ENCODE assay signal across 10 cellular contexts in the genomic region with DNA sequence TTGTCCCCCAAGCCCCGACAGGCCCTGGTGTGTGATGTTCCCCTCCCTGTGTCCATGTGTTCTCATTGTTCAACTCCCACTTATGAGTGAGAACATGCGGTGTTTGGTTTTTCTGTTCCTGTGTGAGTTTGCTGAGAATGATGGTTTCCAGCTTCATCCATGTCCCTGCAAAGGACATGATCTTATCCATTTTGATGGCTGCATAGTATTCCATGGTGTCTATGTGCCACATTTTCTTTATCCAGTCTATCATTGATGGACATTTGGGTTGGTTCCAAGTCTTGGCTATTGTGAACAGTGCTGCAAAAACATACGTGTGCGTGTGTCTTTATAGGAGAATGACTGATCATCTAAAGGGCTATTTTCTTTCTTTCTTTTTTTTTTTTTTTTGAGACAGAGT. TPM values are rescaled to one million over a fixed set of nuclear protein-coding genes. Genes with fewer than 3 reads are reported as not detected.
DNase-seq lines count a peak whose midpoint lies in the region; ATAC-seq, FAIRE-seq and TF ChIP-seq lines count a peak whose summit lies in the region.
"Not testable (repeated sequence)": the region's sequence is repeated elsewhere in the genome, so short reads cannot be mapped to it uniquely, and the experiment has no call there.
"Had no signal": no experiment of that assay in that cellular context is flagged by ENCODE, and none has a peak within 500 bp of the region (broad histone marks: within the 10 kb centered on the region; RNA-seq: fewer than 3 reads in every experiment).

No MANE protein-coding gene starts in this region.

- H3K36me3 ChIP-seq in BLaER1 treated with 17β-estradiol and CSF1 and Interleukin-3, amounts not matched to agents 10 nM and 100 nM; GM23338 (ENCODE audit: insufficient read depth); K562 (ENCODE audit: control insufficient read depth, insufficient read depth, low read length): not testable (repeated sequence)

- peaks cover 33% of the 10 kb centered on the region for H3K36me3 Mint-ChIP-seq in GM23338 (ENCODE audit: low read depth)
- H3K36me3 Mint-ChIP-seq in activated CD4-positive, alpha-beta memory T cell treated with anti-CD3 and anti-CD28 coated beads for 36 hours; glutamatergic neuron (ENCODE audit: unreplicated experiment); naive B cell: not testable (repeated sequence)

- in situ Hi-C loops in K562 (cut with MboI): not testable (repeated sequence)

- peak overlapping the region; percentile 75; the same call in 1 of the 2 replicates for H2AFZ ChIP-seq in GM23338
- not testable (repeated sequence) for H2AFZ ChIP-seq in K562 (ENCODE audit: low read depth, low read length)

- H4K20me1 ChIP-seq in BLaER1 treated with 17β-estradiol and CSF1 and Interleukin-3, amounts not matched to agents 10 nM and 100 nM; GM23338 (replicated peaks; ENCODE audit: insufficient read depth); K562 (replicated peaks; ENCODE audit: control insufficient read depth, insufficient read depth, low read length): not testable (repeated sequence)

- not testable (repeated sequence) for H3K27me3 ChIP-seq in BLaER1 treated with 17β-estradiol and CSF1 and Interleukin-3, amounts not matched to agents 10 nM and 100 nM; GM23338 (ENCODE audit: insufficient read depth); K562 (ENCODE audit: control insufficient read depth in 2 of 2, insufficient read depth in 2 of 2, low read length in 2 of 2)

- H3K9me1 ChIP-seq in K562 (ENCODE audit: control insufficient read depth, insufficient read depth, low read length): not testable (repeated sequence)

- H3K4me2 ChIP-seq in BLaER1 treated with 17β-estradiol and CSF1 and Interleukin-3, amounts not matched to agents 10 nM and 100 nM: peak overlapping the region in 3 of 11 experiments; percentile 82 to 83 (median 83); a peak in 4 of 22 replicates
- not testable (repeated sequence) for H3K4me2 ChIP-seq in GM23338; K562 (ENCODE audit: insufficient read depth, low read length)

- not testable (repeated sequence) for H3K4me1 Mint-ChIP-seq in GM23338; glutamatergic neuron (ENCODE audit: low read depth, unreplicated experiment)
- peaks cover 14% of the 10 kb centered on the region for H3K4me1 Mint-ChIP-seq in activated CD4-positive, alpha-beta memory T cell treated with anti-CD3 and anti-CD28 coated beads for 36 hours (ENCODE audit: low read depth)
- peaks cover 25 to 73% (median 25%) of the 10 kb centered on the region in 3 donors for H3K4me1 Mint-ChIP-seq in naive B cell

- peaks cover 11% of the 10 kb centered on the region for H3K27me3 Mint-ChIP-seq in GM23338 (ENCODE audit: insufficient read depth, low read depth, poor library complexity)
- H3K27me3 Mint-ChIP-seq in activated CD4-positive, alpha-beta memory T cell treated with anti-CD3 and anti-CD28 coated beads for 36 hours: peaks cover 13% of the 10 kb centered on the region
- H3K27me3 Mint-ChIP-seq in glutamatergic neuron (ENCODE audit: unreplicated experiment); naive B cell: not testable (repeated sequence)

- H3K9me3 ChIP-seq in BLaER1 treated with 17β-estradiol and CSF1 and Interleukin-3, amounts not matched to agents 10 nM and 100 nM (replicated peaks in 1 of 11): peaks cover 0 to 22% (median 2%) of the 10 kb centered on the region in 11 experiments; a peak in 16 of 22 replicates
- H3K9me3 ChIP-seq in K562 (replicated peaks; ENCODE audit: control insufficient read depth, insufficient read depth, low read depth, low read length): not testable (repeated sequence)

- intact Hi-C loops in activated CD4-positive, alpha-beta memory T cell treated with anti-CD3 and anti-CD28 coated beads for 36 hours (cut with micrococcal nuclease); K562 (cut with micrococcal nuclease): not testable (repeated sequence)

- H3K4me3 Mint-ChIP-seq in GM23338; glutamatergic neuron (ENCODE audit: unreplicated experiment): not testable (repeated sequence)
- peak overlapping the region; percentile 1 for H3K4me3 Mint-ChIP-seq in activated CD4-positive, alpha-beta memory T cell treated with anti-CD3 and anti-CD28 coated beads for 36 hours
- peak overlapping the region in 1 of 8 donors; percentile 66 for H3K4me3 Mint-ChIP-seq in naive B cell

- CTCF ChIA-PET in activated CD4-positive, alpha-beta memory T cell treated with anti-CD3 and anti-CD28 coated beads for 36 hours (lab: Charles Lee); K562 (lab: Yijun Ruan, JAX; ENCODE audit: low intra/inter-chr PET ratio): not testable (repeated sequence)

- not testable (repeated sequence) for ATAC-seq in GM23338; K562; naive B cell (ENCODE audit: low read depth in 2 of 2)

- H3K27ac Mint-ChIP-seq in GM23338; activated CD4-positive, alpha-beta memory T cell treated with anti-CD3 and anti-CD28 coated beads for 36 hours: not testable (repeated sequence)
- peak overlapping the region; percentile 26 for H3K27ac Mint-ChIP-seq in glutamatergic neuron (ENCODE audit: unreplicated experiment)
- peak overlapping the region in 4 of 6 donors; percentile 24 to 92 (median 61) for H3K27ac Mint-ChIP-seq in naive B cell

- not testable (repeated sequence) for FAIRE-seq in K562 (lab: Jason Lieb, UNC)

- peak overlapping the region in 10 of 11 experiments; percentile 84 to 96 (median 94); a peak in 16 of 22 replicates for H3K27ac ChIP-seq in BLaER1 treated with 17β-estradiol and CSF1 and Interleukin-3, amounts not matched to agents 10 nM and 100 nM
- H3K27ac ChIP-seq in GM23338 (ENCODE audit: low read depth); K562 (ENCODE audit: extremely low read depth, low read depth, low read length): not testable (repeated sequence)

- not testable (repeated sequence) for H3K79me2 ChIP-seq in GM23338 (replicated peaks; ENCODE audit: insufficient read depth); K562 (ENCODE audit: control insufficient read depth, insufficient read depth, low read length)

- H3K9me2 ChIP-seq in GM23338 (ENCODE audit: insufficient read depth): not testable (repeated sequence)

- BruUV-seq in K562 (replicated peaks; lab: Mats Ljungman, UMichigan): not testable (repeated sequence)

- H3K9me3 Mint-ChIP-seq in GM23338: peaks cover 87% of the 10 kb centered on the region
- not testable (repeated sequence) for H3K9me3 Mint-ChIP-seq in activated CD4-positive, alpha-beta memory T cell treated with anti-CD3 and anti-CD28 coated beads for 36 hours; glutamatergic neuron (ENCODE audit: unreplicated experiment); naive B cell

- peaks cover 57 to 95% (median 85%) of the 10 kb centered on the region in 10 experiments for H3K4me1 ChIP-seq in BLaER1 treated with 17β-estradiol and CSF1 and Interleukin-3, amounts not matched to agents 10 nM and 100 nM
- not testable (repeated sequence) for H3K4me1 ChIP-seq in GM23338 (ENCODE audit: insufficient read depth); K562 (replicated peaks in 1 of 2; ENCODE audit: control insufficient read depth in 2 of 2, insufficient read depth in 2 of 2, low read length in 2 of 2)

- H3K4me3 ChIP-seq in BLaER1 treated with 17β-estradiol and CSF1 and Interleukin-3, amounts not matched to agents 10 nM and 100 nM; GM23338; K562: not testable (repeated sequence)

- TF ChIP-seq CTCF in GM23338 (conservative IDR thresholded peaks at IDR 0.05; ENCODE audit: low read depth in 2 of 2); K562 (IDR thresholded peaks at IDR 0.05 in 2 of 3, conservative IDR thresholded peaks at IDR 0.05 in 1 of 3; ENCODE audit: insufficient read depth in 2 of 3, low read depth in 1 of 3, low read length in 3 of 3); glutamatergic neuron (IDR thresholded peaks at IDR 0.05; ENCODE audit: partially characterized antibody, unreplicated experiment): not testable (repeated sequence)

- not testable (repeated sequence) for TF ChIP-seq EP300 in K562 (IDR thresholded peaks at IDR 0.05; ENCODE audit: low read length)

- not testable (repeated sequence) for DNase-seq in GM23338 (ENCODE audit: low spot score); activated CD4-positive, alpha-beta memory T cell treated with anti-CD3 and anti-CD28 coated beads for 36 hours; K562 (ENCODE audit: extremely low read depth in 1 of 4, low spot score in 3 of 4); glutamatergic neuron; naive B cell
- peak; percentile 1 for DNase-seq in RPMI8226

- H3F3A ChIP-seq in GM23338 (replicated peaks; ENCODE audit: low read depth): not testable (repeated sequence)

- not testable (repeated sequence) for TF ChIP-seq RAD21 in K562 (CRISPR knock-in tag; conservative IDR thresholded peaks at IDR 0.05 in 1 of 2, IDR thresholded peaks at IDR 0.05 in 1 of 2)

- peak overlapping the region in 1 of 11 experiments; percentile 75; a peak in 2 of 22 replicates for H3K9ac ChIP-seq in BLaER1 treated with 17β-estradiol and CSF1 and Interleukin-3, amounts not matched to agents 10 nM and 100 nM
- H3K9ac ChIP-seq in K562 (ENCODE audit: insufficient read depth in 1 of 2, low read depth in 2 of 2, low read length in 2 of 2): not testable (repeated sequence)

- 6% methylated on average over 4 of the region's 4 CpGs for WGBS in K562 (ENCODE audit: insufficient coverage, low coverage, missing lambda C conversion rate)

- not testable (repeated sequence) for TF ChIP-seq POLR2A in K562 (conservative IDR thresholded peaks at IDR 0.05)

- POLR2A ChIA-PET in activated CD4-positive, alpha-beta memory T cell treated with anti-CD3 and anti-CD28 coated beads for 36 hours (lab: Charles Lee); K562 (lab: Yijun Ruan, JAX): not testable (repeated sequence)

RNA-seq across cellular contexts. Expression of gene IL3RA, which starts 4.2 kb away (rescaled TPM):
- total RNA-seq in GM23338 (2014; rRNA removed; shearing (Covaris generic)): 0.39 TPM in 1 of 2 replicates, not detected in the other
- 0.78 and 0.86 TPM in 2 replicates for polyA plus RNA-seq in GM23338 (2016; fragmentation: Nextera tagmentation; extraction: Ambion mirVana)
- total RNA-seq in activated CD4-positive, alpha-beta memory T cell treated with anti-CD3 and anti-CD28 coated beads for 36 hours: 1 to 10 TPM; 1.2 to 1.4 TPM
- not detected in 2 replicates for total RNA-seq in K562 (2011; cell fraction: chromatin; rRNA removed; ENCODE audit: low replicate concordance)
- total RNA-seq in K562 (2011; cell fraction: nucleolus; rRNA removed): not detected in 2 replicates
- total RNA-seq in K562 (2011; cell fraction: nucleoplasm; rRNA removed): not detected in 2 replicates
- total RNA-seq in K562 (2014; rRNA removed): not detected in 2 replicates
- not detected in 2 replicates for total RNA-seq in K562 (2014; rRNA removed; fragmentation: Illumina TruSeq; extraction: Trizol)
- not detected in 2 replicates for total RNA-seq in K562 (2015; rRNA removed; fragmentation: Illumina TruSeq; extraction: Trizol)
- not detected in 2 replicates for total RNA-seq in K562 (2021)
- polyA plus RNA-seq in K562 (2011; rRNA removed): not detected in 2 replicates
- not detected in 2 replicates for polyA plus RNA-seq in K562 (2011; cell fraction: cytosol; rRNA removed)
- polyA plus RNA-seq in K562 (2011; cell fraction: nucleus; rRNA removed): not detected in 2 replicates
- 0.08 and 0.18 TPM in 2 replicates for polyA plus RNA-seq in K562 (2012)
- not detected in 2 replicates for polyA plus RNA-seq in K562 (2014; fragmentation: Illumina TruSeq; extraction: Trizol)
- polyA plus RNA-seq in K562 (2014; fragmentation: Nextera tagmentation; extraction: Ambion mirVana): not detected
- polyA plus RNA-seq in K562 (2014; rRNA removed): not detected in 2 replicates
- polyA minus RNA-seq in K562 (2011; rRNA and poly(A)+ RNA removed): not detected in 2 replicates
- polyA minus RNA-seq in K562 (2011; cell fraction: cytosol; rRNA and poly(A)+ RNA removed): not detected in 2 replicates
- polyA minus RNA-seq in K562 (2011; cell fraction: nucleus; rRNA and poly(A)+ RNA removed): not detected in 2 replicates
- not detected for total RNA-seq in glutamatergic neuron (ENCODE audit: unreplicated experiment)
- polyA plus RNA-seq in naive B cell (ENCODE audit: low read depth in 6 of 6): 10 to 100 TPM in 2 of 6 donors, 1 to 10 TPM in 4; 4.1 to 33.6 (median 7.5) TPM
- total RNA-seq: Caco-2, Calu3 had no signal
- polyA plus RNA-seq: AG04450 had no signal

RNA-seq across cellular contexts. Expression of gene SLC25A6, which starts 59.5 kb away (rescaled TPM):
- total RNA-seq in GM23338 (2014; rRNA removed; shearing (Covaris generic)): 394 and 486 TPM in 2 replicates
- polyA plus RNA-seq in GM23338 (2016; fragmentation: Nextera tagmentation; extraction: Ambion mirVana) (358 TPM in 2 replicates), K562 (2011; rRNA removed) (129 and 261 TPM in 2 replicates), K562 (2014; fragmentation: Illumina TruSeq; extraction: Trizol) (118 and 276 TPM in 2 replicates), K562 (2014; fragmentation: Nextera tagmentation; extraction: Ambion mirVana) (10 to 100 TPM; 24.6 to 39.3 TPM), K562 (2014; rRNA removed) (260 and 272 TPM in 2 replicates), naive B cell (ENCODE audit: low read depth in 6 of 6) (100 to 1,000 TPM; 411 to 627 (median 548) TPM)
- 100 to 1,000 TPM; 399 to 407 TPM for total RNA-seq in activated CD4-positive, alpha-beta memory T cell treated with anti-CD3 and anti-CD28 coated beads for 36 hours
- total RNA-seq in K562 (2011; cell fraction: chromatin; rRNA removed; ENCODE audit: low replicate concordance): 32.2 and 125 TPM in 2 replicates
- total RNA-seq in K562 (2011; cell fraction: nucleolus; rRNA removed): 167 and 186 TPM in 2 replicates
- 94.8 and 148 TPM in 2 replicates for total RNA-seq in K562 (2011; cell fraction: nucleoplasm; rRNA removed)
- total RNA-seq in K562 (2014; rRNA removed) (150 and 196 TPM in 2 replicates), K562 (2014; rRNA removed; fragmentation: Illumina TruSeq; extraction: Trizol) (43.0 and 58.7 TPM in 2 replicates), K562 (2015; rRNA removed; fragmentation: Illumina TruSeq; extraction: Trizol) (177 and 181 TPM in 2 replicates), K562 (2021) (318 and 330 TPM in 2 replicates), glutamatergic neuron (ENCODE audit: unreplicated experiment) (411 TPM)
- polyA plus RNA-seq in K562 (2011; cell fraction: cytosol; rRNA removed): 445 and 542 TPM in 2 replicates
- 114 and 138 TPM in 2 replicates for polyA plus RNA-seq in K562 (2011; cell fraction: nucleus; rRNA removed)
- 340 and 778 TPM in 2 replicates for polyA plus RNA-seq in K562 (2012)
- polyA minus RNA-seq in K562 (2011; rRNA and poly(A)+ RNA removed): 84.2 and 86.4 TPM in 2 replicates
- polyA minus RNA-seq in K562 (2011; cell fraction: cytosol; rRNA and poly(A)+ RNA removed): 213 and 368 TPM in 2 replicates
- polyA minus RNA-seq in K562 (2011; cell fraction: nucleus; rRNA and poly(A)+ RNA removed): 69.5 and 102 TPM in 2 replicates
